In genomic region chr12:98446060-98446459, GRCh38 we compare ENCODE assay signal across 13 cellular contexts.
DNase-seq lines count a peak whose midpoint lies in the region; ATAC-seq and TF ChIP-seq lines count a peak whose summit lies in the region.
"Had no signal": no experiment of that assay in that cellular context is flagged by ENCODE, and none has a peak within 500 bp of the region (broad histone marks: within the 10 kb centered on the region; RNA-seq: fewer than 3 reads in every experiment).

No MANE protein-coding gene starts in this region.

- H3K27ac ChIP-seq in VCaP = peak overlapping the region; percentile 20
- H3K27ac ChIP-seq: HL-60 had no signal

- no peak for TF ChIP-seq POLR2A in erythroblast (IDR thresholded peaks at IDR 0.05; ENCODE audit: low read length)

- H3K4me3 Mint-ChIP-seq in neural crest cell = peak overlapping the region; percentile 7
- H3K4me3 Mint-ChIP-seq: CD8-positive, alpha-beta memory T cell; HFFc6 had no signal

- peaks cover 24% of the 10 kb centered on the region for H3K4me1 Mint-ChIP-seq in neural crest cell
- H3K4me1 Mint-ChIP-seq: CD8-positive, alpha-beta memory T cell had no signal

- H3K27ac Mint-ChIP-seq in neural crest cell (ENCODE audit: unreplicated experiment) = peak overlapping the region; percentile 6
- H3K27ac Mint-ChIP-seq: CD8-positive, alpha-beta memory T cell; HFFc6 had no signal

- H3K9me3 Mint-ChIP-seq in neural crest cell = no peaks in the 10 kb centered on the region
- H3K9me3 Mint-ChIP-seq: CD8-positive, alpha-beta memory T cell; HFFc6 had no signal

- H3K27me3 Mint-ChIP-seq in neural crest cell (ENCODE audit: low read depth) = no peaks in the 10 kb centered on the region

- DNase-seq in COLO829 (ENCODE audit: low spot score) = peak; percentile 86
- DNase-seq in neural crest cell (ENCODE audit: low read depth, low spot score) = no peak
- DNase-seq in erythroblast (lab: John Stamatoyannopoulos, UW) = no peak
- DNase-seq in glomerular visceral epithelial cell (ENCODE audit: extremely low spot score) = no peak
- DNase-seq in activated CD4-positive, CD25-positive, alpha-beta regulatory T cell treated with anti-CD3 and anti-CD28 coated beads, Interleukin-2, amount 50 U/mL, for 72 hours = no peak
- DNase-seq: BE2C; CD8-positive, alpha-beta memory T cell; DMS53; GF-D8; HFFc6 had no signal

- no peak for ATAC-seq in HG02642 (IDR thresholded peaks at IDR 0.05; ENCODE audit: poor library complexity, unreplicated experiment)

- H3K36me3 Mint-ChIP-seq in neural crest cell (ENCODE audit: low read depth) = no peaks in the 10 kb centered on the region
- H3K36me3 Mint-ChIP-seq: CD8-positive, alpha-beta memory T cell had no signal

- TF ChIP-seq CTCF in VCaP (conservative IDR thresholded peaks at IDR 0.05) = no peak
- TF ChIP-seq CTCF in neural crest cell (conservative IDR thresholded peaks at IDR 0.05) = no peak
